In genomic region chr2:20516646-20517341, GRCh38 we compare ENCODE assay signal across 8 cellular contexts.
A peak's percentile ranks its signal among the peaks of the same experiment; 100 is the strongest.
DNase-seq lines count a peak whose midpoint lies in the region; ATAC-seq and FAIRE-seq lines count a peak whose summit lies in the region.
"Had no signal": no experiment of that assay in that cellular context is flagged by ENCODE, and none has a peak within 500 bp of the region (broad histone marks: within the 10 kb centered on the region; RNA-seq: fewer than 3 reads in every experiment).

No MANE protein-coding gene starts in this region.

- peak overlapping the region; percentile 60 for H3K27ac ChIP-seq in rectal smooth muscle tissue (ENCODE audit: low read depth, low read length)

- no peaks in the 10 kb centered on the region for H3K27me3 ChIP-seq in rectal smooth muscle tissue (ENCODE audit: control insufficient read depth, insufficient read depth, low read length)

- H3K9ac ChIP-seq in rectal smooth muscle tissue (ENCODE audit: low read length): no peak overlapping the region

- ATAC-seq in HG03045 (IDR thresholded peaks at IDR 0.05; ENCODE audit: unreplicated experiment): peak; percentile 85

- H3K4me3 ChIP-seq in rectal smooth muscle tissue (ENCODE audit: low read length): no peak overlapping the region

- peaks cover 2% of the 10 kb centered on the region for H3K4me1 ChIP-seq in rectal smooth muscle tissue (ENCODE audit: control insufficient read depth, insufficient read depth, low read length)

- H3K36me3 ChIP-seq in rectal smooth muscle tissue (ENCODE audit: control insufficient read depth, insufficient read depth, low read length): no peaks in the 10 kb centered on the region

- peak; percentile 93 for FAIRE-seq in GM19239 (lab: Jason Lieb, UNC)
- FAIRE-seq: endometrium had no signal

- DNase-seq in GM19239 (ENCODE audit: insufficient read length, low spot score) (peak; percentile 63), ecto neural progenitor cell (ENCODE audit: low spot score) (peak; percentile 39), NCI-H146 treated with DMSO at 0.1 percent for 48 hours (lab: John Stamatoyannopoulos, UW; ENCODE audit: unreplicated experiment) (no peak), NCI-H69 (lab: John Stamatoyannopoulos, UW) (no peak)
- DNase-seq in activated CD4-positive, alpha-beta T cell treated with anti-CD3 and anti-CD28 coated beads for 48 hours: no peak

Comparison
In these comparisons a context has a peak if more than half of its experiments do, and no peak if none do; other contexts are left out.
1. DNase-seq: peak in GM19239 (single experiment) and ecto neural progenitor cell (single experiment); none in NCI-H146 treated with DMSO at 0.1 percent for 48 hours (single experiment), activated CD4-positive, alpha-beta T cell treated with anti-CD3 and anti-CD28 coated beads for 48 hours (single experiment) and NCI-H69 (single experiment).